ENCODE assay signal across 12 cellular contexts in the genomic region with DNA sequence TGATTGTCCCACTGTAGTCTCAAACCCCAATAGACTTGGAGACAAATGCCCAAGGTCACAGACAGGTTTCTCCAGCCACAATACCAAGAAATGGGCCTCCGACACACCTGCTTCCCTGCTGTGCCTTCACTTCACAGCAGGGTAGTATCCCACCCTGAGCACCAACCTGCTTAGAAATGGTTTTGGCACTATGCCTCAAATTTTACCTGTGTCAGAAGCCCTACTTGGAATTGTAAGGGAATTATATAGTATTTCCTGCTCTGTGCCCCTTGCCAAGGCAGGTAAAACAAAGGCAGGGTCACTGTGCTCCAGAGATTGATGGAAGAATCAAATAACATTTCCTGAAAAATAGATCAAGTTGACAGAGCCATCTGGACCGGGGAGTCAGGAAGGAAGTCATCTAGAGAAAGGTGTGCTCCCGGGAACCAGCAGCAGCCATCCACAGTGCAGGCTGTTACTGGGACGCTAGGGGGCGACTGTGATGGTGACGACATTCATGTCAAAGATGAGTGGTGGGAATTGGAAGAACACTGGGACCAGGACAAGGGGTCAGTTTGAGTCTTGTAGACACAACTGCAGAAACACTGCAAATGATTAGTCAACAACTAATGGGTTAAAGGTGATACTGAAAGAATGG.
DNase-seq lines count a peak whose midpoint lies in the region; ATAC-seq and TF ChIP-seq lines count a peak whose summit lies in the region.
"Had no signal": no experiment of that assay in that cellular context is flagged by ENCODE, and none has a peak within 500 bp of the region (broad histone marks: within the 10 kb centered on the region; RNA-seq: fewer than 3 reads in every experiment).

No MANE protein-coding gene starts in this region.

- no TSS peak for BruUV-seq in Calu3 (replicated peaks; lab: Mats Ljungman, UMichigan)

- intact Hi-C loops in Calu3 (cut with micrococcal nuclease; ENCODE audit: unreplicated experiment) (no loop called here), body of pancreas (cut with DNase I) (no loop called here), posterior cingulate gyrus (cut with DNase I) (no loop called here)

- no peaks in the 10 kb centered on the region for H3K27me3 Mint-ChIP-seq in Calu3 (ENCODE audit: unreplicated experiment)

- no peak for ATAC-seq in body of pancreas

- no peak overlapping the region for H3K27ac ChIP-seq in body of pancreas
- H3K27ac ChIP-seq in caudate nucleus (ENCODE audit: low read depth, low read length): no peak overlapping the region
- H3K27ac ChIP-seq: thoracic aorta, VCaP had no signal

- H3K4me1 ChIP-seq in body of pancreas: no peaks in the 10 kb centered on the region

- peaks cover 5% of the 10 kb centered on the region for H3K9me3 Mint-ChIP-seq in Calu3 (ENCODE audit: low read depth, unreplicated experiment)

- H3K9me3 ChIP-seq in body of pancreas: no peaks in the 10 kb centered on the region
- H3K9me3 ChIP-seq: thoracic aorta had no signal

- H3K4me3 Mint-ChIP-seq in Calu3 (ENCODE audit: low read depth, unreplicated experiment): peak overlapping the region; percentile 16

- no peaks in the 10 kb centered on the region for H3K27me3 ChIP-seq in body of pancreas

- no peak overlapping the region for H3K4me3 ChIP-seq in body of pancreas
- H3K4me3 ChIP-seq: thoracic aorta had no signal

- H3K4me1 Mint-ChIP-seq in Calu3 (ENCODE audit: low read depth, unreplicated experiment): peaks cover 78% of the 10 kb centered on the region

- peaks cover 16% of the 10 kb centered on the region for H3K36me3 Mint-ChIP-seq in Calu3 (ENCODE audit: insufficient read depth, unreplicated experiment)

- CTCF ChIA-PET in Calu3 (lab: Charles Lee): no interaction called here

- DNase-seq in Calu3 (peak; percentile 59), GM13976 (ENCODE audit: low spot score) (no peak), OCI-M1 (lab: John Stamatoyannopoulos, UW) (peak; percentile 37), germinal center (ENCODE audit: low spot score) (peak; percentile 15), NCI-H1092 treated with DMSO at 0.1 percent for 48 hours (lab: John Stamatoyannopoulos, UW) (no peak), body of pancreas (no peak), posterior cingulate gyrus (no peak), caudate nucleus (lab: John Stamatoyannopoulos, UW) (no peak)
- DNase-seq: anterior cingulate cortex, NCI-H774 had no signal

- TF ChIP-seq POLR2A in body of pancreas (IDR thresholded peaks at IDR 0.05): no peak

- in situ Hi-C loops in GM13976 (cut with MboI; ENCODE audit: low sequenced_read_pairs, unreplicated experiment): no loop called here

- TF ChIP-seq CTCF in Calu3 (IDR thresholded peaks at IDR 0.05; ENCODE audit: unreplicated experiment) (peak; percentile 57), GM13976 (IDR thresholded peaks at IDR 0.05; ENCODE audit: borderline replicate concordance, control extremely low read depth, extremely low read depth, insufficient read depth, missing control alignments) (peak; percentile 30), body of pancreas (IDR thresholded peaks at IDR 0.05) (no peak)

- peak overlapping the region; percentile 96 for H3K27ac Mint-ChIP-seq in Calu3 (ENCODE audit: unreplicated experiment)

- WGBS in body of pancreas, 2 donors: 41 to 47% methylated on average over 6 of the region's 6 CpGs

- H3K36me3 ChIP-seq in body of pancreas (replicated peaks in 1 of 2; ENCODE audit: insufficient read depth in 1 of 2, low read depth in 2 of 2): no peaks in the 10 kb centered on the region
- H3K36me3 ChIP-seq: thoracic aorta had no signal

Comparison
In these comparisons a context has a peak if more than half of its experiments do, and no peak if none do; other contexts are left out.
1. DNase-seq: peak in Calu3 (single experiment), OCI-M1 (single experiment) and germinal center (single experiment); none in GM13976 (single experiment), NCI-H1092 treated with DMSO at 0.1 percent for 48 hours (single experiment), body of pancreas (0 of 4), posterior cingulate gyrus (0 of 10) and caudate nucleus (0 of 61).
2. CTCF ChIP-seq: peak in Calu3 (single experiment) and GM13976 (single experiment); none in body of pancreas (0 of 7).